In genomic region chr16:15022194-15022593, GRCh38 we compare ENCODE assay signal across 8 cellular contexts. TPM values are rescaled to one million over a fixed set of nuclear protein-coding genes. Genes with fewer than 3 reads are reported as not detected.
A peak's percentile ranks its signal among the peaks of the same experiment; 100 is the strongest.
DNase-seq lines count a peak whose midpoint lies in the region; ATAC-seq and TF ChIP-seq lines count a peak whose summit lies in the region.
"Not testable (repeated sequence)": the region's sequence is repeated elsewhere in the genome, so short reads cannot be mapped to it uniquely, and the experiment has no call there.

No MANE protein-coding gene starts in this region.

- not testable (repeated sequence) for H3K9me3 Mint-ChIP-seq in osteocyte (ENCODE audit: unreplicated experiment)

- in situ Hi-C loops in ACHN (cut with HindIII; ENCODE audit: low pct_ligation_motif_present, low pct_unique_long_range_greater_than_20kb, low sequenced_read_pairs): not testable (repeated sequence)

- H3K27ac Mint-ChIP-seq in osteocyte (ENCODE audit: unreplicated experiment): peak overlapping the region; percentile 0

- peaks cover 66% of the 10 kb centered on the region for H3K36me3 Mint-ChIP-seq in osteocyte (ENCODE audit: unreplicated experiment)

- not testable (repeated sequence) for H3K27me3 Mint-ChIP-seq in osteocyte (ENCODE audit: unreplicated experiment)

- peak; percentile 50 for TF ChIP-seq CTCF in osteocyte (IDR thresholded peaks at IDR 0.05)

- not testable (repeated sequence) for H3K4me3 Mint-ChIP-seq in osteocyte (ENCODE audit: unreplicated experiment)

- ATAC-seq in GM18517 (IDR thresholded peaks at IDR 0.05; ENCODE audit: unreplicated experiment): peak; percentile 81
- peak; percentile 87 for ATAC-seq in HG02981 (IDR thresholded peaks at IDR 0.05; ENCODE audit: unreplicated experiment)

- DNase-seq in ACHN (peak; percentile 60), NCI-H146 treated with DMSO at 0.1 percent for 48 hours (lab: John Stamatoyannopoulos, UW; ENCODE audit: unreplicated experiment) (peak; percentile 59), T follicular helper cell (ENCODE audit: low read depth) (peak; percentile 46), germinal center (ENCODE audit: low spot score) (peak; percentile 68), osteocyte (ENCODE audit: extremely low spot score, unreplicated experiment) (peak; percentile 72)
- peak; percentile 48 for DNase-seq in activated naive CD4-positive, alpha-beta T cell treated with anti-CD3 and anti-CD28 coated beads, Interleukin-2, amount 50 U/mL, for 16 hours

- H3K4me1 Mint-ChIP-seq in osteocyte (ENCODE audit: unreplicated experiment): peaks cover 36% of the 10 kb centered on the region

RNA-seq across cellular contexts. Expression of gene NTAN1, which starts 33.7 kb away (rescaled TPM):
- 54.9 and 56.4 TPM in 2 replicates for total RNA-seq in osteocyte

RNA-seq across cellular contexts. Expression of gene PDXDC1, which starts 47.4 kb away (rescaled TPM):
- 107 and 109 TPM in 2 replicates for total RNA-seq in osteocyte

Comparison
In these comparisons a context has a peak if more than half of its experiments do, and no peak if none do; other contexts are left out.
1. Peak in every context shown above with its lines: DNase-seq and ATAC-seq.